10 cellular contexts compared by ENCODE assay signal in the genomic region with DNA sequence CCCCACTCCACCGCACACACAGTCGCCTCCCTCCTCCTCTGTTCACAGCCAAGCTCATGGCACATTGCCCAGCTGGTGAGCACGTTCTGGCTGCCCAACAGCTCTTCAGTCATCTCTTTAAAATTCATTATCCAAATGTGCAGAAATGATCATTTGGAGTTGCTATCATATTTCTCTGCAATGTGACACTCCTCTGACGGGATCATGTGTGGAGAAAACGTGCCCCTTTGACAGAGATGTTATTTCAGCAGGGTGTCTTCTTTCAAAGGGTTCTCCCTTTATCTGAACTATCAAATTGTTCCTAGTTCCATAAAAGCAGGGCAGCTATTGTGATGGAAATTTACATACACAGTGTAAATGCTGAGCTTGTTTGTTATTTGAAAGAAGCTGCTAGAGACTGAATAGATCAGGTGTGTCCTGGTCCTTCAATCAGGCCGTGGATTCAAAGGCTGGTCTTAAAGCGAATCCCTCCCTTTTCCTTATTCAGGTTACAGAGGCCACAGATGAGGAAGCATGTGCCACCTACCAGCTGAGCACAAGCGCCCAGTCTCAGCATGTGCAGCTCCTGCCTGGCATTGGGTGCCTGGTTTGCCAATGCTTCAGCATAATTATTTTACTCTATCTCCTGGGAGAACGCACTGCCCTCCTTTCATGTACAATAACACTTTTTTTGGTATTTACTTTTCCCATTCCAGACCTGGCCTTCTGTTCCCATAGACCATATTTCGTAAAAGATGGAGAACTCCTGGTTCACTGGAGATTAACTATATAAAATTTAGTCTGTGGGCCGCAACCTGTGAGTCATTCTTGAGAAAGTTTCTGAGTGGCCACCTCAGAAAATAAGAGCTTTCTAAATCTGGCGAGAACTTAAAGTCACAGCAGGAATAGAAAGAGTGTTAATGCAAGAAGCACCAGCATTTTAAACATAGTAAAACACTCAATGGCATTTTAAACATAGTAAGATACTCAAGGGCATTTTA.
DNase-seq lines count a peak whose midpoint lies in the region; ATAC-seq, FAIRE-seq and TF ChIP-seq lines count a peak whose summit lies in the region.
"Had no signal": no experiment of that assay in that cellular context is flagged by ENCODE, and none has a peak within 500 bp of the region (broad histone marks: within the 10 kb centered on the region; RNA-seq: fewer than 3 reads in every experiment).

No MANE protein-coding gene starts in this region.

- TF ChIP-seq CTCF in WTC11 (IDR thresholded peaks at IDR 0.05): no peak
- TF ChIP-seq CTCF in D721Med (IDR thresholded peaks at IDR 0.05; ENCODE audit: insufficient read depth, missing control alignments): no peak

- no peaks in the 10 kb centered on the region for H3K36me3 Mint-ChIP-seq in WTC11

- TF ChIP-seq POLR2A in GM12892 (IDR thresholded peaks at IDR 0.05; ENCODE audit: low read depth, low read length): no peak

- ATAC-seq in WTC11: peak; percentile 83
- no peak for ATAC-seq in HG02642 (IDR thresholded peaks at IDR 0.05; ENCODE audit: poor library complexity, unreplicated experiment)
- ATAC-seq in GM21619 (IDR thresholded peaks at IDR 0.05; ENCODE audit: unreplicated experiment): no peak
- ATAC-seq: K562 had no signal

- POLR2A ChIA-PET in WTC11 (lab: Charles Lee): no interaction called here

- peaks cover 20% of the 10 kb centered on the region for H3K4me1 Mint-ChIP-seq in WTC11

- no peaks in the 10 kb centered on the region; the same call in 1 of the 2 replicates for H3K27me3 Mint-ChIP-seq in WTC11 (ENCODE audit: low read depth)

- no peak for FAIRE-seq in GM12892 (lab: Jason Lieb, UNC)
- FAIRE-seq in D721Med (lab: Jason Lieb, UNC): no peak
- FAIRE-seq: K562 had no signal

- H3K4me3 Mint-ChIP-seq in WTC11: no peak overlapping the region
- H3K4me3 Mint-ChIP-seq: stimulated activated naive CD8-positive, alpha-beta T cell treated with anti-CD3 and anti-CD28 coated beads, Interleukin-15, Interleukin-2, amounts not matched to agents 100 ng/mL and 50 ng/mL, for 24 hours had no signal

- H3K9me3 Mint-ChIP-seq in WTC11: no peaks in the 10 kb centered on the region
- H3K9me3 Mint-ChIP-seq: stimulated activated naive CD8-positive, alpha-beta T cell treated with anti-CD3 and anti-CD28 coated beads, Interleukin-15, Interleukin-2, amounts not matched to agents 100 ng/mL and 50 ng/mL, for 24 hours had no signal

- CTCF ChIA-PET in WTC11 (lab: Charles Lee): no interaction called here

- DNase-seq in DMS53 (lab: John Stamatoyannopoulos, UW) (peak; percentile 38), DMS53 treated with DMSO at 0.1 percent for 48 hours (lab: John Stamatoyannopoulos, UW; ENCODE audit: unreplicated experiment) (no peak), WTC11 (ENCODE audit: low spot score) (no peak), inferior parietal cortex (ENCODE audit: extremely low spot score) (peak; percentile 76), GM12892 (ENCODE audit: insufficient read length) (no peak), D721Med (ENCODE audit: insufficient read length, low spot score) (no peak)

- no peak overlapping the region for H3K27ac Mint-ChIP-seq in WTC11
- H3K27ac Mint-ChIP-seq: stimulated activated naive CD8-positive, alpha-beta T cell treated with anti-CD3 and anti-CD28 coated beads, Interleukin-15, Interleukin-2, amounts not matched to agents 100 ng/mL and 50 ng/mL, for 24 hours had no signal

TF ChIP-seq in WTC11, 78 proteins besides CTCF, POLR2A, EP300 and RAD21:
- TF ChIP-seq GRHL2 (CRISPR knock-in tag; IDR thresholded peaks at IDR 0.05; ENCODE audit: insufficient replicate concordance, severe bottlenecking) (no peak), HMGA2 (CRISPR knock-in tag; IDR thresholded peaks at IDR 0.05) (no peak), SMAD4 (CRISPR knock-in tag; IDR thresholded peaks at IDR 0.05) (no peak)
- TF ChIP-seq, protein P1, sequence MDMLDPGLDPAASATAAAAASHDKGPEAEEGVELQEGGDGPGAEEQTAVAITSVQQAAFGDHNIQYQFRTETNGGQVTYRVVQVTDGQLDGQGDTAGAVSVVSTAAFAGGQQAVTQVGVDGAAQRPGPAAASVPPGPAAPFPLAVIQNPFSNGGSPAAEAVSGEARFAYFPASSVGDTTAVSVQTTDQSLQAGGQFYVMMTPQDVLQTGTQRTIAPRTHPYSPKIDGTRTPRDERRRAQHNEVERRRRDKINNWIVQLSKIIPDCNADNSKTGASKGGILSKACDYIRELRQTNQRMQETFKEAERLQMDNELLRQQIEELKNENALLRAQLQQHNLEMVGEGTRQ (CRISPR knock-in tag; IDR thresholded peaks at IDR 0.05): no peak
- TF ChIP-seq, protein P2, sequence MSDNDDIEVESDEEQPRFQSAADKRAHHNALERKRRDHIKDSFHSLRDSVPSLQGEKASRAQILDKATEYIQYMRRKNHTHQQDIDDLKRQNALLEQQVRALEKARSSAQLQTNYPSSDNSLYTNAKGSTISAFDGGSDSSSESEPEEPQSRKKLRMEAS (CRISPR knock-in tag; IDR thresholded peaks at IDR 0.05): no peak
- TF ChIP-seq, protein P3, sequence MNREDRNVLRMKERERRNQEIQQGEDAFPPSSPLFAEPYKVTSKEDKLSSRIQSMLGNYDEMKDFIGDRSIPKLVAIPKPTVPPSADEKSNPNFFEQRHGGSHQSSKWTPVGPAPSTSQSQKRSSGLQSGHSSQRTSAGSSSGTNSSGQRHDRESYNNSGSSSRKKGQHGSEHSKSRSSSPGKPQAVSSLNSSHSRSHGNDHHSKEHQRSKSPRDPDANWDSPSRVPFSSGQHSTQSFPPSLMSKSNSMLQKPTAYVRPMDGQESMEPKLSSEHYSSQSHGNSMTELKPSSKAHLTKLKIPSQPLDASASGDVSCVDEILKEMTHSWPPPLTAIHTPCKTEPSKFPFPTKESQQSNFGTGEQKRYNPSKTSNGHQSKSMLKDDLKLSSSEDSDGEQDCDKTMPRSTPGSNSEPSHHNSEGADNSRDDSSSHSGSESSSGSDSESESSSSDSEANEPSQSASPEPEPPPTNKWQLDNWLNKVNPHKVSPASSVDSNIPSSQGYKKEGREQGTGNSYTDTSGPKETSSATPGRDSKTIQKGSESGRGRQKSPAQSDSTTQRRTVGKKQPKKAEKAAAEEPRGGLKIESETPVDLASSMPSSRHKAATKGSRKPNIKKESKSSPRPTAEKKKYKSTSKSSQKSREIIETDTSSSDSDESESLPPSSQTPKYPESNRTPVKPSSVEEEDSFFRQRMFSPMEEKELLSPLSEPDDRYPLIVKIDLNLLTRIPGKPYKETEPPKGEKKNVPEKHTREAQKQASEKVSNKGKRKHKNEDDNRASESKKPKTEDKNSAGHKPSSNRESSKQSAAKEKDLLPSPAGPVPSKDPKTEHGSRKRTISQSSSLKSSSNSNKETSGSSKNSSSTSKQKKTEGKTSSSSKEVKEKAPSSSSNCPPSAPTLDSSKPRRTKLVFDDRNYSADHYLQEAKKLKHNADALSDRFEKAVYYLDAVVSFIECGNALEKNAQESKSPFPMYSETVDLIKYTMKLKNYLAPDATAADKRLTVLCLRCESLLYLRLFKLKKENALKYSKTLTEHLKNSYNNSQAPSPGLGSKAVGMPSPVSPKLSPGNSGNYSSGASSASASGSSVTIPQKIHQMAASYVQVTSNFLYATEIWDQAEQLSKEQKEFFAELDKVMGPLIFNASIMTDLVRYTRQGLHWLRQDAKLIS (CRISPR knock-in tag; IDR thresholded peaks at IDR 0.05; ENCODE audit: borderline replicate concordance): no peak

Comparison
In these comparisons a context has a peak if more than half of its experiments do, and no peak if none do; other contexts are left out.
1. DNase-seq: peak in DMS53 (single experiment) and inferior parietal cortex (single experiment); none in DMS53 treated with DMSO at 0.1 percent for 48 hours (single experiment), WTC11 (single experiment), GM12892 (single experiment) and D721Med (single experiment).